13 cellular contexts compared by ENCODE assay signal in the genomic region with DNA sequence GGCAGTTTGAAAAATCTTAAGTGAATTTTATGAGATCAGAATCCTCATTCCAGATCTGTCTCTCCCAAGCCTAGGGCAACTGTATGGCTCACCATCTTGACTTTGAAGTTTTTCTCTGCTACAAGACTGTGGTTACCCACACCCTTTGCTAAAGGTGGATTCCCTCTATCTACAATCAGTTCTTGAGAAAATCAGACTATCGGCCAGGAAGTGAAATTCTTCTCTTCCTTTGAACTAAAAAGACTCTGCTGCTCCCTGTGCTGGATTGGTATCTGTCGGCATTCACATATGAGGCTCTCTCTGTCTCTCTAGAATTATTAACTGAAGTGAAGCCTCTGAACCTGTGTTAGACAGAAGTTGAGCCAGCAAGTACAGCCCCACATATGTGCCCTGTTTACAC.
DNase-seq lines count a peak whose midpoint lies in the region; ATAC-seq and TF ChIP-seq lines count a peak whose summit lies in the region.
"Had no signal": no experiment of that assay in that cellular context is flagged by ENCODE, and none has a peak within 500 bp of the region (broad histone marks: within the 10 kb centered on the region; RNA-seq: fewer than 3 reads in every experiment).

No MANE protein-coding gene starts in this region.

- no peak overlapping the region for H3K4me3 ChIP-seq in PC-3 (ENCODE audit: low read length)
- peak overlapping the region in 1 of 4 donors; percentile 4 for H3K4me3 ChIP-seq in esophagus squamous epithelium

- TF ChIP-seq POLR2A in esophagus squamous epithelium (IDR thresholded peaks at IDR 0.05) = no peak

- intact Hi-C loops in PC-3 (cut with micrococcal nuclease) = no loop called here
- intact Hi-C loops in esophagus squamous epithelium (cut with DNase I) = no loop called here

- BruUV-seq in PC-3 (replicated peaks; lab: Mats Ljungman, UMichigan) = no TSS peak

- H3K79me2 ChIP-seq in PC-3 (ENCODE audit: low read length) = no peaks in the 10 kb centered on the region

- no peaks in the 10 kb centered on the region for H3K27me3 ChIP-seq in PC-3 (ENCODE audit: low read length)
- H3K27me3 ChIP-seq in esophagus squamous epithelium = no peaks in the 10 kb centered on the region

- DNase-seq in stimulated activated CD4-positive, alpha-beta T cell treated with anti-CD3 and anti-CD28 coated beads, Interleukin-15, amount 100 ng/mL, for 24 hours = peak; percentile 15
- DNase-seq in stimulated activated CD4-positive, alpha-beta T cell treated with anti-CD3 and anti-CD28 coated beads, Interleukin-4, amount 100 ng/mL, for 4 hours = no peak
- DNase-seq in PC-3 (peak; percentile 53), esophagus squamous epithelium (lab: John Stamatoyannopoulos, UW) (no peak), type B pancreatic cell (ENCODE audit: extremely low spot score, unreplicated experiment) (no peak), NCI-H2029 (lab: John Stamatoyannopoulos, UW) (no peak)
- no peak for DNase-seq in activated effector memory CD4-positive, alpha-beta T cell treated with anti-CD3 and anti-CD28 coated beads, Interleukin-2, amount 50 U/mL, for 16 hours
- DNase-seq: mesenchymal stem cell; NCI-H1694 treated with DMSO at 0.1 percent for 48 hours; posterior cingulate gyrus; stimulated activated CD4-positive, alpha-beta T cell treated with anti-CD3 and anti-CD28 coated beads, Interleukin-4, amount 100 ng/mL, for 1 hour had no signal

- 0 out of 2 replicates have a peak overlapping the region, but pooled peaks have one; percentile 7 for H2AFZ ChIP-seq in PC-3 (ENCODE audit: low read length)

- no peaks in the 10 kb centered on the region for H3K9me2 ChIP-seq in PC-3 (replicated peaks; ENCODE audit: low read length)

- peak overlapping the region; percentile 44 for H3K4me2 ChIP-seq in PC-3 (ENCODE audit: low read length)

- H3K9me3 ChIP-seq in PC-3 (ENCODE audit: low read length) (no peaks in the 10 kb centered on the region), esophagus squamous epithelium (no peaks in the 10 kb centered on the region)

- WGBS in esophagus squamous epithelium, 2 donors = 36 to 55% methylated on average over 2 of the region's 2 CpGs

- H3K9ac ChIP-seq in PC-3 (ENCODE audit: low read length) = no peak overlapping the region

- no peaks in the 10 kb centered on the region for H3K9me3 Mint-ChIP-seq in type B pancreatic cell
- H3K9me3 Mint-ChIP-seq: CD8-positive, alpha-beta memory T cell had no signal

- H3K27ac Mint-ChIP-seq in type B pancreatic cell = peak overlapping the region; percentile 99

- H3K27ac ChIP-seq in PC-3 (ENCODE audit: low read length) (peak overlapping the region; percentile 58), esophagus squamous epithelium (peak overlapping the region; percentile 57 to 86 (median 82))

- no peaks in the 10 kb centered on the region for H4K20me1 ChIP-seq in PC-3 (ENCODE audit: low read length)

- H3K36me3 ChIP-seq in PC-3 (ENCODE audit: low read depth, low read length) = no peaks in the 10 kb centered on the region
- no peaks in the 10 kb centered on the region for H3K36me3 ChIP-seq in esophagus squamous epithelium

- ATAC-seq in PC-3 (peak; percentile 60), GM21825 (IDR thresholded peaks at IDR 0.05; ENCODE audit: unreplicated experiment) (no peak)

- H3K27me3 Mint-ChIP-seq in type B pancreatic cell = no peaks in the 10 kb centered on the region
- H3K27me3 Mint-ChIP-seq: CD8-positive, alpha-beta memory T cell had no signal

- H3K36me3 Mint-ChIP-seq in type B pancreatic cell = no peaks in the 10 kb centered on the region

- H3K4me1 ChIP-seq in PC-3 (ENCODE audit: insufficient read depth, low read length) (peaks cover 26% of the 10 kb centered on the region), esophagus squamous epithelium (peaks cover 4 to 83% (median 25%) of the 10 kb centered on the region in 3 donors)

- no peak for TF ChIP-seq CTCF in PC-3 (conservative IDR thresholded peaks at IDR 0.05; ENCODE audit: low read depth, low read length)
- TF ChIP-seq CTCF in esophagus squamous epithelium (IDR thresholded peaks at IDR 0.05) = no peak
- no peak for TF ChIP-seq CTCF in type B pancreatic cell (conservative IDR thresholded peaks at IDR 0.05)

- CTCF ChIA-PET in PC-3 (lab: Charles Lee) = interaction anchor here (1.2 kb wide), 1 partner anchor 89 kb away, joined by 4 read pairs; no protein-coding TSS in a partner anchor

- H3F3A ChIP-seq in PC-3 (ENCODE audit: low read length, unreplicated experiment) = no peaks in the 10 kb centered on the region

- peaks cover 31% of the 10 kb centered on the region for H3K4me1 Mint-ChIP-seq in type B pancreatic cell (ENCODE audit: unreplicated experiment)

- POLR2A ChIA-PET in PC-3 (lab: Charles Lee; ENCODE audit: unreplicated experiment) = interaction anchor here (0.6 to 0.7 kb wide), 2 partner anchors 107 to 132 kb away, joined by 4 to 5 read pairs; no protein-coding TSS in a partner anchor

- H3K4me3 Mint-ChIP-seq in type B pancreatic cell = peak overlapping the region; percentile 56

Comparison
In these comparisons a context has a peak if more than half of its experiments do, and no peak if none do; other contexts are left out.
1. DNase-seq: peak in stimulated activated CD4-positive, alpha-beta T cell treated with anti-CD3 and anti-CD28 coated beads, Interleukin-15, amount 100 ng/mL, for 24 hours (single experiment) and PC-3 (single experiment); none in stimulated activated CD4-positive, alpha-beta T cell treated with anti-CD3 and anti-CD28 coated beads, Interleukin-4, amount 100 ng/mL, for 4 hours (0 of 2), esophagus squamous epithelium (single experiment), type B pancreatic cell (single experiment), NCI-H2029 (single experiment) and activated effector memory CD4-positive, alpha-beta T cell treated with anti-CD3 and anti-CD28 coated beads, Interleukin-2, amount 50 U/mL, for 16 hours (single experiment).